Comparison of ENCODE assay signal across 12 cellular contexts in the genomic region with DNA sequence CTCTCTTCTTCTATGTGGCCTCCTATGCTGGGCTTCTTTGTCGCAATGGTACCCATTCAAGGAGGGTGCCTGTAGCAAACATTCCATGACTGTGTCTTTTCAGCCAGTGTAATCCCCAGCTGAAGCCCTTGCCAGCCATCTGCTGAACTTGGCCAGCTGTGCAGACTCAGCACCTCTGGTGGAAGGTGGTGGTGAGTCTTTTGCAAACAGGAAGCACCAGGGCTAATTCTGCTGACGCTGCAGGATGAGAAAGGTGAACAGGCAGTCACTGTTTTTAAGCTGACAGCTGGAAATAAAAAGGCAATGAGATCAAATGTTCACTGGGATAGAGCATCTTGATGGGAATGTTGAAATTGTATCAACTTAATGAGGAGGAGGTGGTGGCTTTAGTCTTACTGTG.
A peak's percentile ranks its signal among the peaks of the same experiment; 100 is the strongest.
DNase-seq lines count a peak whose midpoint lies in the region; ATAC-seq and TF ChIP-seq lines count a peak whose summit lies in the region.
"Had no signal": no experiment of that assay in that cellular context is flagged by ENCODE, and none has a peak within 500 bp of the region (broad histone marks: within the 10 kb centered on the region; RNA-seq: fewer than 3 reads in every experiment).

No MANE protein-coding gene starts in this region.

- no peak overlapping the region for H3K4me2 ChIP-seq in mesenchymal stem cell (ENCODE audit: low read length, poor library complexity, severe bottlenecking)

- H2BK120ac ChIP-seq in mesenchymal stem cell (ENCODE audit: low read depth, low read length), result no peak overlapping the region

- no peak overlapping the region for H3K4me3 ChIP-seq in mesenchymal stem cell (ENCODE audit: insufficient read depth in 1 of 2, low read depth in 1 of 2, low read length in 2 of 2)
- H3K4me3 ChIP-seq in gastroesophageal sphincter, result no peak overlapping the region
- H3K4me3 ChIP-seq: tibial nerve had no signal

- no peak overlapping the region for H2AK5ac ChIP-seq in mesenchymal stem cell (ENCODE audit: low read length, severe bottlenecking)

- H3K36me3 ChIP-seq in mesenchymal stem cell (ENCODE audit: control insufficient read depth in 1 of 2, insufficient read depth in 2 of 2, low read depth in 1 of 2, low read length in 2 of 2) (no peaks in the 10 kb centered on the region), gastroesophageal sphincter (no peaks in the 10 kb centered on the region)
- H3K36me3 ChIP-seq: tibial nerve had no signal

- H2AFZ ChIP-seq in mesenchymal stem cell (ENCODE audit: low read depth, low read length), result no peak overlapping the region

- H3K27ac ChIP-seq in mesenchymal stem cell (ENCODE audit: low read length, poor library complexity, severe bottlenecking) (no peak overlapping the region), gastroesophageal sphincter (no peak overlapping the region)
- H3K27ac ChIP-seq: tibial nerve had no signal

- no peak for TF ChIP-seq POLR2A in gastroesophageal sphincter (IDR thresholded peaks at IDR 0.05)

- H2BK12ac ChIP-seq in mesenchymal stem cell (ENCODE audit: low read length in 2 of 2), result no peak overlapping the region

- no peak overlapping the region for H2BK5ac ChIP-seq in mesenchymal stem cell (ENCODE audit: low read depth, low read length, poor library complexity, severe bottlenecking)

- no peak overlapping the region for H2BK15ac ChIP-seq in mesenchymal stem cell (ENCODE audit: low read depth, poor library complexity, severe bottlenecking)

- H4K8ac ChIP-seq in mesenchymal stem cell (ENCODE audit: low read length), result peak overlapping the region; percentile 23

- no peak overlapping the region for H4K91ac ChIP-seq in mesenchymal stem cell (ENCODE audit: low read length)

- no peak overlapping the region for H3K18ac ChIP-seq in mesenchymal stem cell (ENCODE audit: low read depth in 1 of 2, low read length in 2 of 2)

- no peak overlapping the region for H3K14ac ChIP-seq in mesenchymal stem cell (ENCODE audit: low read length in 2 of 2)

- ATAC-seq in GM21723 (IDR thresholded peaks at IDR 0.05; ENCODE audit: unreplicated experiment), result peak; percentile 66
- no peak for ATAC-seq in gastroesophageal sphincter
- ATAC-seq in GM18520 (IDR thresholded peaks at IDR 0.05; ENCODE audit: unreplicated experiment), result no peak

- WGBS in mesenchymal stem cell, result 68% methylated on average over 2 of the region's 2 CpGs
- 50 to 100% methylated on average over 1 to 2 of the region's 2 CpGs for WGBS in gastroesophageal sphincter (ENCODE audit: low coverage in 1 of 2), 2 donors

- peak; percentile 41 for DNase-seq in NCI-H2029 (lab: John Stamatoyannopoulos, UW)
- no peak for DNase-seq in NCI-H2029 treated with DMSO at 0.1 percent for 48 hours (lab: John Stamatoyannopoulos, UW)
- peak; percentile 39 for DNase-seq in NCI-H2196 treated with DMSO at 0.1 percent for 48 hours (lab: John Stamatoyannopoulos, UW; ENCODE audit: unreplicated experiment)
- no peak for DNase-seq in mesenchymal stem cell
- no peak for DNase-seq in NCI-H2171 (lab: John Stamatoyannopoulos, UW)
- DNase-seq: activated naive CD4-positive, alpha-beta T cell treated with Interleukin-2 at 50 U/mL for 16 hours; GF-D8; OCI-M1 had no signal

- TF ChIP-seq CTCF in gastroesophageal sphincter (IDR thresholded peaks at IDR 0.05), result no peak

- no peak overlapping the region for H3K4ac ChIP-seq in mesenchymal stem cell (ENCODE audit: low read depth in 1 of 2, low read length in 2 of 2)

- H3K9me3 ChIP-seq in mesenchymal stem cell (ENCODE audit: control insufficient read depth, low read length) (no peaks in the 10 kb centered on the region), gastroesophageal sphincter (peaks cover 0 to 2% (median 0%) of the 10 kb centered on the region in 3 donors)
- H3K9me3 ChIP-seq: tibial nerve had no signal

- H3K23ac ChIP-seq in mesenchymal stem cell (ENCODE audit: low read length in 2 of 2), result peak overlapping the region in 1 of 2 experiments; percentile 70

- H3K27me3 ChIP-seq in mesenchymal stem cell (ENCODE audit: control insufficient read depth in 1 of 2, insufficient read depth in 1 of 2, low read length in 2 of 2), result no peaks in the 10 kb centered on the region
- no peaks in the 10 kb centered on the region for H3K27me3 ChIP-seq in gastroesophageal sphincter
- H3K27me3 ChIP-seq: tibial nerve had no signal

- no peak for TF ChIP-seq EP300 in gastroesophageal sphincter (IDR thresholded peaks at IDR 0.05)

- H3K9ac ChIP-seq in mesenchymal stem cell (ENCODE audit: low read length), result no peak overlapping the region

- H3K79me1 ChIP-seq in mesenchymal stem cell (replicated peaks; ENCODE audit: low read length, poor library complexity, severe bottlenecking), result no peaks in the 10 kb centered on the region

- H3K4me1 ChIP-seq in mesenchymal stem cell (ENCODE audit: control insufficient read depth, insufficient read depth, low read depth, low read length) (peaks cover 2% of the 10 kb centered on the region), gastroesophageal sphincter (no peaks in the 10 kb centered on the region)

Comparison
In these comparisons a context has a peak if more than half of its experiments do, and no peak if none do; other contexts are left out.
1. DNase-seq: peak in NCI-H2029 (single experiment) and NCI-H2196 treated with DMSO at 0.1 percent for 48 hours (single experiment); none in NCI-H2029 treated with DMSO at 0.1 percent for 48 hours (single experiment), mesenchymal stem cell (single experiment) and NCI-H2171 (single experiment).